1 cellular context compared by ENCODE assay signal in genomic region chr14:21092147-21093011, GRCh38.
A peak's percentile ranks its signal among the peaks of the same experiment; 100 is the strongest.
TF ChIP-seq lines count a peak whose summit lies in the region.

No MANE protein-coding gene starts in this region.

TF ChIP-seq in SK-N-SH, 30 proteins besides CTCF, POLR2A, EP300 and RAD21 (continued from another document):
- TF ChIP-seq FOXM1 (IDR thresholded peaks at IDR 0.05; ENCODE audit: low read depth) = 0 out of 2 replicates have a peak, but pooled peaks have one; percentile 28
